1 cellular context compared by ENCODE assay signal in the genomic region with DNA sequence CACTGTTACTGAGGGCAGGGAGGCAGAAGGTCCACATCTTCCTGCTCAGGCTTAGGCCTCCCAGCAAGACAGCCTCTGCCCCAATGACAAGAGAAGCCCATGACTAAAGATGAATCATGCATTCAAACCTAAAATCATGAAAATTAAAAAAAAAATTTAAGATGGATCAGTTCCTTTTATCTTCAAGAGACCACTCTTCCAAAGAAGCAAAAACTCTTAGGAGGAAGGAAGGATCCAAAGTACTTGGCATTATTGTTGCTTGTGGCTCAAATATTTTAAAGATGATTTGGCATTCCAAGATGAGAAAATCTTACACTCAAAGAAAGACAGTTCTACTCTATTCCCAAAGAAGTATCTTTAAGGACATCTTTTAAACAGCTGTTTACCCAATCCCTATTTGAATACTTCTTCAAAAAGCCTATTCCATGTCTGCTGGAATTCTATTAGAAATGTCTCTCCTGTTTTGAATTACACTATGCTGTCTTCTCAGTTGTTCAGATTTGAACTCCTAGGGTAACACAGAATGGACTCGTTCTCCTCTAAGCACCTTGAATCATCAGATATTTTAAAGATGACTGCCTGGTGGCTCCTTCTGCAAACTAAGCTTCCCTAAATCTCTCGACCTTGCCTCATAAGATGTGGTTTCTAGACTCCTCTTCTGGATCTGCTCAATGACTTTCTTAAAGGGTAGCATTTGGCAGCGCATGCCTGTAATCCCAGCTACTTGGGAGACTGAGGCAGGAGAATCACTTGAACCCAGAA.
TF ChIP-seq lines count a peak whose summit lies in the region.

No MANE protein-coding gene starts in this region.

TF ChIP-seq in SK-N-SH, 30 proteins besides CTCF, POLR2A, EP300 and RAD21 (continued from another document):
- TF ChIP-seq POLR2AphosphoS5 (IDR thresholded peaks at IDR 0.05; ENCODE audit: low read depth, low read length): no peak
TF ChIP-seq in SK-N-SH: peak in this region for 2.
